Comparison of ENCODE assay signal across 1 cellular context in the genomic region with DNA sequence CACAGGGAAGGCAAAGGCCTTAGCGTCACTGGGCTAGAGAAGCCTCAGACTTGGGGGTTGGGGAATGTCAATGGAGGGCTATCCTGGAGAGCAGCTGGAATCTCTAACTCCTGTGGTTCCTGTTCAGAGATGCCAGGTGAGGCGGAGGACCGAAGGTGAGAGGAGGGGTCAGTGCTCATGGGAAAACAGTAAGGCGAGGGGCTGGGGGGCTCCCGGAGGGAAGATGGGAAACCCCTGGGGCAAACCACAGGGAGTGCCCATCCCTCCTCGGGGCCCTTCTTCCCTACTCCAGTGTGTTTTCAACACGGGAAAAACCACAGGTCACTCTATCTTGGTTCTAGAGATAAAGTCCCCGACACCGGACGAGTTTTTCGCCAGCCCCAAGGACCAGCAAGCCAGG.
TF ChIP-seq lines count a peak whose summit lies in the region.

No MANE protein-coding gene starts in this region.

TF ChIP-seq in HepG2, 621 proteins besides CTCF, POLR2A, EP300 and RAD21:
- TF ChIP-seq, protein P1, sequence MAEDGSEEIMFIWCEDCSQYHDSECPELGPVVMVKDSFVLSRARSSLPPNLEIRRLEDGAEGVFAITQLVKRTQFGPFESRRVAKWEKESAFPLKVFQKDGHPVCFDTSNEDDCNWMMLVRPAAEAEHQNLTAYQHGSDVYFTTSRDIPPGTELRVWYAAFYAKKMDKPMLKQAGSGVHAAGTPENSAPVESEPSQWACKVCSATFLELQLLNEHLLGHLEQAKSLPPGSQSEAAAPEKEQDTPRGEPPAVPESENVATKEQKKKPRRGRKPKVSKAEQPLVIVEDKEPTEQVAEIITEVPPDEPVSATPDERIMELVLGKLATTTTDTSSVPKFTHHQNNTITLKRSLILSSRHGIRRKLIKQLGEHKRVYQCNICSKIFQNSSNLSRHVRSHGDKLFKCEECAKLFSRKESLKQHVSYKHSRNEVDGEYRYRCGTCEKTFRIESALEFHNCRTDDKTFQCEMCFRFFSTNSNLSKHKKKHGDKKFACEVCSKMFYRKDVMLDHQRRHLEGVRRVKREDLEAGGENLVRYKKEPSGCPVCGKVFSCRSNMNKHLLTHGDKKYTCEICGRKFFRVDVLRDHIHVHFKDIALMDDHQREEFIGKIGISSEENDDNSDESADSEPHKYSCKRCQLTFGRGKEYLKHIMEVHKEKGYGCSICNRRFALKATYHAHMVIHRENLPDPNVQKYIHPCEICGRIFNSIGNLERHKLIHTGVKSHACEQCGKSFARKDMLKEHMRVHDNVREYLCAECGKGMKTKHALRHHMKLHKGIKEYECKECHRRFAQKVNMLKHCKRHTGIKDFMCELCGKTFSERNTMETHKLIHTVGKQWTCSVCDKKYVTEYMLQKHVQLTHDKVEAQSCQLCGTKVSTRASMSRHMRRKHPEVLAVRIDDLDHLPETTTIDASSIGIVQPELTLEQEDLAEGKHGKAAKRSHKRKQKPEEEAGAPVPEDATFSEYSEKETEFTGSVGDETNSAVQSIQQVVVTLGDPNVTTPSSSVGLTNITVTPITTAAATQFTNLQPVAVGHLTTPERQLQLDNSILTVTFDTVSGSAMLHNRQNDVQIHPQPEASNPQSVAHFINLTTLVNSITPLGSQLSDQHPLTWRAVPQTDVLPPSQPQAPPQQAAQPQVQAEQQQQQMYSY (CRISPR knock-in tag; IDR thresholded peaks at IDR 0.05), result no peak
- TF ChIP-seq THAP11 (CRISPR knock-in tag; IDR thresholded peaks at IDR 0.05) (no peak), ZFP36L2 (CRISPR knock-in tag; IDR thresholded peaks at IDR 0.05) (no peak), ZMAT3 (CRISPR knock-in tag; conservative IDR thresholded peaks at IDR 0.05) (no peak), THYN1 (CRISPR knock-in tag; IDR thresholded peaks at IDR 0.05; ENCODE audit: borderline replicate concordance, low read depth) (no peak), ZNF329 (CRISPR knock-in tag; IDR thresholded peaks at IDR 0.05; ENCODE audit: low read depth) (no peak), SAFB2 (CRISPR knock-in tag; IDR thresholded peaks at IDR 0.05; ENCODE audit: borderline replicate concordance, low read depth) (no peak), ZNF616 (CRISPR knock-in tag; IDR thresholded peaks at IDR 0.05; ENCODE audit: low read depth) (no peak), ZBTB42 (CRISPR knock-in tag; IDR thresholded peaks at IDR 0.05) (no peak)
- TF ChIP-seq, protein P2, sequence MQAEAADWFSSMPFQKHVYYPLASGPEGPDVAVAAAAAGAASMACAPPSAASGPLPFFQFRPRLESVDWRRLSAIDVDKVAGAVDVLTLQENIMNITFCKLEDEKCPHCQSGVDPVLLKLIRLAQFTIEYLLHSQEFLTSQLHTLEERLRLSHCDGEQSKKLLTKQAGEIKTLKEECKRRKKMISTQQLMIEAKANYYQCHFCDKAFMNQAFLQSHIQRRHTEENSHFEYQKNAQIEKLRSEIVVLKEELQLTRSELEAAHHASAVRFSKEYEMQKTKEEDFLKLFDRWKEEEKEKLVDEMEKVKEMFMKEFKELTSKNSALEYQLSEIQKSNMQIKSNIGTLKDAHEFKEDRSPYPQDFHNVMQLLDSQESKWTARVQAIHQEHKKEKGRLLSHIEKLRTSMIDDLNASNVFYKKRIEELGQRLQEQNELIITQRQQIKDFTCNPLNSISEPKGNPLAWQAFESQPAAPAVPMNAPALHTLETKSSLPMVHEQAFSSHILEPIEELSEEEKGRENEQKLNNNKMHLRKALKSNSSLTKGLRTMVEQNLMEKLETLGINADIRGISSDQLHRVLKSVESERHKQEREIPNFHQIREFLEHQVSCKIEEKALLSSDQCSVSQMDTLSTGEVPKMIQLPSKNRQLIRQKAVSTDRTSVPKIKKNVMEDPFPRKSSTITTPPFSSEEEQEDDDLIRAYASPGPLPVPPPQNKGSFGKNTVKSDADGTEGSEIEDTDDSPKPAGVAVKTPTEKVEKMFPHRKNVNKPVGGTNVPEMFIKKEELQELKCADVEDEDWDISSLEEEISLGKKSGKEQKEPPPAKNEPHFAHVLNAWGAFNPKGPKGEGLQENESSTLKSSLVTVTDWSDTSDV (CRISPR knock-in tag; IDR thresholded peaks at IDR 0.05), result no peak
- TF ChIP-seq, protein P3, sequence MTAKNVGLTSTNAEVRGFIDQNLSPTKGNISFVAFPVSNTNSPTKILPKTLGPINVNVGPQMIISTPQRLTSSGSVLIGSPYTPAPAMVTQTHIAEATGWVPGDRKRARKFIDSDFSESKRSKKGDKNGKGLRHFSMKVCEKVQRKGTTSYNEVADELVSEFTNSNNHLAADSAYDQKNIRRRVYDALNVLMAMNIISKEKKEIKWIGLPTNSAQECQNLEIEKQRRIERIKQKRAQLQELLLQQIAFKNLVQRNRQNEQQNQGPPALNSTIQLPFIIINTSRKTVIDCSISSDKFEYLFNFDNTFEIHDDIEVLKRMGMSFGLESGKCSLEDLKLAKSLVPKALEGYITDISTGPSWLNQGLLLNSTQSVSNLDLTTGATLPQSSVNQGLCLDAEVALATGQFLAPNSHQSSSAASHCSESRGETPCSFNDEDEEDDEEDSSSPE (CRISPR knock-in tag; IDR thresholded peaks at IDR 0.05), result no peak
